Comparison of ENCODE assay signal across 19 cellular contexts in genomic region chr2:112024246-112024645, GRCh38. TPM values are rescaled to one million over a fixed set of nuclear protein-coding genes. Genes with fewer than 3 reads are reported as not detected.
A peak's percentile ranks its signal among the peaks of the same experiment; 100 is the strongest.
DNase-seq lines count a peak whose midpoint lies in the region; ATAC-seq and TF ChIP-seq lines count a peak whose summit lies in the region.
"Had no signal": no experiment of that assay in that cellular context is flagged by ENCODE, and none has a peak within 500 bp of the region (broad histone marks: within the 10 kb centered on the region; RNA-seq: fewer than 3 reads in every experiment).

No MANE protein-coding gene starts in this region.

- H3K27ac ChIP-seq in MM.1S (ENCODE audit: low read length) (peak overlapping the region; percentile 90), upper lobe of right lung (no peak overlapping the region)

- peak overlapping the region; percentile 13 for H3K4me3 ChIP-seq in MM.1S (ENCODE audit: low read length)
- no peak overlapping the region for H3K4me3 ChIP-seq in upper lobe of right lung

- H3K36me3 ChIP-seq in MM.1S (replicated peaks; ENCODE audit: insufficient read depth, low read length) (no peaks in the 10 kb centered on the region), upper lobe of right lung (peaks cover 21% of the 10 kb centered on the region)

- peak overlapping the region; percentile 69 for H2AFZ ChIP-seq in MM.1S (ENCODE audit: low read length)

- ATAC-seq in WTC11 (no peak), left lobe of liver (peak; percentile 39), sciatic nerve (peak; percentile 50), upper lobe of right lung (no peak)
- ATAC-seq: PC-3 had no signal

- H3K27me3 ChIP-seq in MM.1S (replicated peaks; ENCODE audit: insufficient read depth, low read length), result no peaks in the 10 kb centered on the region
- H3K27me3 ChIP-seq in upper lobe of right lung, result no peaks in the 10 kb centered on the region

- no peaks in the 10 kb centered on the region for H3K27me3 Mint-ChIP-seq in WTC11 (ENCODE audit: low read depth)

- H3K79me2 ChIP-seq in MM.1S (ENCODE audit: low read length), result no peaks in the 10 kb centered on the region

- H4K20me1 ChIP-seq in MM.1S (ENCODE audit: insufficient read depth, low read length), result no peaks in the 10 kb centered on the region

- DNase-seq in MM.1S (peak; percentile 85), WTC11 (ENCODE audit: low spot score) (no peak), left lobe of liver (ENCODE audit: low spot score) (no peak), sciatic nerve (ENCODE audit: low spot score) (no peak), GM10248 (ENCODE audit: extremely low spot score) (no peak), upper lobe of right lung (no peak), posterior vena cava (ENCODE audit: low spot score) (no peak)
- DNase-seq: Caco-2; CD4-positive, alpha-beta memory T cell; Kasumi-1; NCI-H1417; NCI-H1694 treated with DMSO at 0.1 percent for 48 hours; NCI-H2081 treated with DMSO at 0.1 percent for 48 hours; NCI-H2171 treated with DMSO at 0.1 percent for 48 hours; NCI-H446; NCI-H526; PC-3; SHP77 had no signal

- CTCF ChIA-PET in WTC11 (lab: Charles Lee) (interaction anchor here (0.9 kb wide), 1 partner anchor 137 kb away, joined by 3 read pairs; no protein-coding TSS in a partner anchor), GM10248 (lab: Yijun Ruan, JAX) (no interaction called here)

- POLR2A ChIA-PET in WTC11 (lab: Charles Lee), result no interaction called here
- POLR2A ChIA-PET in GM10248 (lab: Yijun Ruan, JAX), result no interaction called here

- H3K9me3 Mint-ChIP-seq in WTC11, result no peaks in the 10 kb centered on the region
- H3K9me3 Mint-ChIP-seq: CD4-positive, alpha-beta memory T cell; IgD-negative memory B cell had no signal

- H3K27ac Mint-ChIP-seq in WTC11, result peak overlapping the region; percentile 52; the same call in 1 of the 2 replicates
- H3K27ac Mint-ChIP-seq: CD4-positive, alpha-beta memory T cell; IgD-negative memory B cell had no signal

- H3K9me3 ChIP-seq in MM.1S (replicated peaks; ENCODE audit: insufficient read depth, low read length) (no peaks in the 10 kb centered on the region), upper lobe of right lung (no peaks in the 10 kb centered on the region)
- H3K9me3 ChIP-seq: Caco-2 had no signal

- H3K9ac ChIP-seq in MM.1S (ENCODE audit: low read length), result peak overlapping the region; percentile 71

- H3K4me2 ChIP-seq in MM.1S (ENCODE audit: low read depth, low read length), result peak overlapping the region; percentile 78

- H3K4me1 Mint-ChIP-seq in WTC11, result peaks cover 5% of the 10 kb centered on the region
- H3K4me1 Mint-ChIP-seq: CD4-positive, alpha-beta memory T cell; IgD-negative memory B cell had no signal

- no peak overlapping the region for H3K4me3 Mint-ChIP-seq in WTC11
- H3K4me3 Mint-ChIP-seq: CD4-positive, alpha-beta memory T cell; IgD-negative memory B cell had no signal

- H3K4me1 ChIP-seq in MM.1S (ENCODE audit: low read length) (peaks cover 24% of the 10 kb centered on the region), upper lobe of right lung (no peaks in the 10 kb centered on the region)

- TF ChIP-seq CTCF in MM.1S (IDR thresholded peaks at IDR 0.05; ENCODE audit: low read length), result no peak
- no peak for TF ChIP-seq CTCF in WTC11 (IDR thresholded peaks at IDR 0.05)
- TF ChIP-seq CTCF in GM10248 (IDR thresholded peaks at IDR 0.05; ENCODE audit: control extremely low read depth, extremely low read depth, low read depth, missing control alignments), result no peak
- no peak for TF ChIP-seq CTCF in upper lobe of right lung (IDR thresholded peaks at IDR 0.05)

- no peaks in the 10 kb centered on the region for H3K36me3 Mint-ChIP-seq in WTC11
- H3K36me3 Mint-ChIP-seq: CD4-positive, alpha-beta memory T cell; IgD-negative memory B cell had no signal

- intact Hi-C loops in sciatic nerve (cut with DNase I) (no loop called here), upper lobe of right lung (cut with DNase I) (no loop called here), posterior vena cava (cut with DNase I) (no loop called here)

- H3F3A ChIP-seq in MM.1S (ENCODE audit: insufficient read depth, low read length), result peaks cover 14% of the 10 kb centered on the region

- no peaks in the 10 kb centered on the region for H3K9me2 ChIP-seq in MM.1S (replicated peaks; ENCODE audit: insufficient read depth, low read length)

TF ChIP-seq in WTC11, 78 proteins besides CTCF, POLR2A, EP300 and RAD21 (continues in another document):
- TF ChIP-seq E2F4 (CRISPR knock-in tag; IDR thresholded peaks at IDR 0.05; ENCODE audit: borderline replicate concordance, low read depth) (no peak), TEAD4 (CRISPR knock-in tag; IDR thresholded peaks at IDR 0.05) (no peak), SP1 (CRISPR knock-in tag; conservative IDR thresholded peaks at IDR 0.05) (no peak), ZNF121 (CRISPR knock-in tag; IDR thresholded peaks at IDR 0.05) (no peak), ZNF532 (CRISPR knock-in tag; IDR thresholded peaks at IDR 0.05; ENCODE audit: borderline replicate concordance) (no peak), MXD4 (CRISPR knock-in tag; IDR thresholded peaks at IDR 0.05; ENCODE audit: borderline replicate concordance) (no peak), ZNF219 (CRISPR knock-in tag; IDR thresholded peaks at IDR 0.05; ENCODE audit: borderline replicate concordance) (no peak), NFE2L1 (CRISPR knock-in tag; IDR thresholded peaks at IDR 0.05) (no peak), MAX (CRISPR knock-in tag; IDR thresholded peaks at IDR 0.05) (no peak), ETV6 (CRISPR knock-in tag; IDR thresholded peaks at IDR 0.05) (no peak), USF1 (CRISPR knock-in tag; IDR thresholded peaks at IDR 0.05) (no peak), HMGXB4 (CRISPR knock-in tag; IDR thresholded peaks at IDR 0.05) (no peak), TP53 (CRISPR knock-in tag; IDR thresholded peaks at IDR 0.05) (no peak), ZNF317 (CRISPR knock-in tag; IDR thresholded peaks at IDR 0.05; ENCODE audit: borderline replicate concordance, low read depth) (no peak)

RNA-seq across cellular contexts. Expression of gene TMEM87B, which starts 30.8 kb away (rescaled TPM):
- 9.0 to 12.5 TPM (median 10.6 TPM) in 3 replicates for total RNA-seq in WTC11 (2021)
- total RNA-seq in left lobe of liver, result 7.5 TPM
- total RNA-seq in sciatic nerve, result 21.4 TPM
- total RNA-seq in upper lobe of right lung, result 28.0 TPM
- 10 to 100 TPM; 28.3 to 42.7 TPM for total RNA-seq in posterior vena cava

Comparison
In these comparisons a context has a peak if more than half of its experiments do, and no peak if none do; other contexts are left out.
1. ATAC-seq: peak in left lobe of liver (single experiment) and sciatic nerve (single experiment); none in WTC11 (single experiment) and upper lobe of right lung (single experiment).